In genomic region chr3:128496019-128496601, GRCh38 we compare ENCODE assay signal across 1 cellular context.
TF ChIP-seq lines count a peak whose summit lies in the region.

No MANE protein-coding gene starts in this region.

TF ChIP-seq in H1, 55 proteins besides CTCF, POLR2A, EP300 and RAD21:
- TF ChIP-seq USF2 (IDR thresholded peaks at IDR 0.05; ENCODE audit: low read length) = no peak
- TF ChIP-seq, protein P1, sequence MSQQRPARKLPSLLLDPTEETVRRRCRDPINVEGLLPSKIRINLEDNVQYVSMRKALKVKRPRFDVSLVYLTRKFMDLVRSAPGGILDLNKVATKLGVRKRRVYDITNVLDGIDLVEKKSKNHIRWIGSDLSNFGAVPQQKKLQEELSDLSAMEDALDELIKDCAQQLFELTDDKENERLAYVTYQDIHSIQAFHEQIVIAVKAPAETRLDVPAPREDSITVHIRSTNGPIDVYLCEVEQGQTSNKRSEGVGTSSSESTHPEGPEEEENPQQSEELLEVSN (IDR thresholded peaks at IDR 0.05) = peak; percentile 29; the same call in 1 of the 2 replicates
